8 cellular contexts compared by ENCODE assay signal in genomic region chrX:41922694-41923171, GRCh38. TPM values are rescaled to one million over a fixed set of nuclear protein-coding genes. Genes with fewer than 3 reads are reported as not detected.
A peak's percentile ranks its signal among the peaks of the same experiment; 100 is the strongest.
DNase-seq lines count a peak whose midpoint lies in the region; ATAC-seq and TF ChIP-seq lines count a peak whose summit lies in the region.

No MANE protein-coding gene starts in this region.

- H3K27ac Mint-ChIP-seq in Calu3 (ENCODE audit: unreplicated experiment), result peak overlapping the region; percentile 81

- no peaks in the 10 kb centered on the region for H3K27me3 ChIP-seq in neural cell (ENCODE audit: insufficient read depth, low read depth, low read length)

- H3K9me2 ChIP-seq in neural cell (ENCODE audit: insufficient read depth, low read length), result no peaks in the 10 kb centered on the region

- H3K27me3 Mint-ChIP-seq in Calu3 (ENCODE audit: unreplicated experiment), result no peaks in the 10 kb centered on the region

- peak overlapping the region; percentile 74 to 84 for H3K4me3 ChIP-seq in foreskin fibroblast (ENCODE audit: low read depth in 1 of 2, low read length in 2 of 2)
- peak overlapping the region; percentile 82 for H3K4me3 ChIP-seq in neural cell (ENCODE audit: low read length)

- no TSS peak for BruUV-seq in Calu3 (replicated peaks; lab: Mats Ljungman, UMichigan)

- DNase-seq in Calu3 (peak; percentile 40), NCI-H1092 treated with DMSO at 0.1 percent for 48 hours (lab: John Stamatoyannopoulos, UW) (peak; percentile 43), foreskin fibroblast (peak in 1 of 2 donors; percentile 47), GF-D8 (lab: John Stamatoyannopoulos, UW) (no peak), cortex of kidney (lab: John Stamatoyannopoulos, UW) (no peak)
- peak; percentile 34 to 35 for DNase-seq in activated T-cell treated with anti-CD3 and anti-CD28 coated beads, Interleukin-2, amount 50 U/mL, for 48 hours

- H2AFZ ChIP-seq in neural cell (ENCODE audit: low read depth, low read length), result peak overlapping the region; percentile 2

- CTCF ChIA-PET in Calu3 (lab: Charles Lee), result no interaction called here

- H3K9ac ChIP-seq in neural cell (ENCODE audit: low read length), result peak overlapping the region; percentile 85

- H3K36me3 Mint-ChIP-seq in Calu3 (ENCODE audit: insufficient read depth, unreplicated experiment), result peaks cover 29% of the 10 kb centered on the region

- H3K4me2 ChIP-seq in neural cell (ENCODE audit: low read length), result no peak overlapping the region

- ATAC-seq in GM21717 (IDR thresholded peaks at IDR 0.05; ENCODE audit: unreplicated experiment), result peak; percentile 19

- no peaks in the 10 kb centered on the region for H3F3A ChIP-seq in neural cell (ENCODE audit: insufficient read depth, low read length, poor library complexity, severe bottlenecking)

- no peak for TF ChIP-seq RAD21 in neural cell (conservative IDR thresholded peaks at IDR 0.05)

- peaks cover 4% of the 10 kb centered on the region for H3K4me1 Mint-ChIP-seq in Calu3 (ENCODE audit: low read depth, unreplicated experiment)

- H3K9me3 Mint-ChIP-seq in Calu3 (ENCODE audit: low read depth, unreplicated experiment), result no peaks in the 10 kb centered on the region

- H3K9me3 ChIP-seq in neural cell (ENCODE audit: low read length), result no peaks in the 10 kb centered on the region

- intact Hi-C loops in Calu3 (cut with micrococcal nuclease; ENCODE audit: unreplicated experiment), result loop anchor here (1.0 kb wide), 1 partner anchor 368 kb away; no protein-coding TSS in a partner anchor

- no peak for TF ChIP-seq CTCF in Calu3 (IDR thresholded peaks at IDR 0.05; ENCODE audit: unreplicated experiment)
- no peak for TF ChIP-seq CTCF in foreskin fibroblast (IDR thresholded peaks at IDR 0.05; ENCODE audit: low read depth, low read length)
- no peak for TF ChIP-seq CTCF in neural cell (IDR thresholded peaks at IDR 0.05; ENCODE audit: poor library complexity, severe bottlenecking)

- peak overlapping the region; percentile 90 for H3K27ac ChIP-seq in neural cell (ENCODE audit: low read length)

- no peak for TF ChIP-seq EP300 in neural cell (conservative IDR thresholded peaks at IDR 0.05; ENCODE audit: poor library complexity, severe bottlenecking)

- H4K20me1 ChIP-seq in neural cell (ENCODE audit: insufficient read depth), result no peaks in the 10 kb centered on the region

- H3K36me3 ChIP-seq in neural cell (ENCODE audit: insufficient read depth, low read length), result no peaks in the 10 kb centered on the region

- H3K79me2 ChIP-seq in neural cell (replicated peaks; ENCODE audit: insufficient read depth, low read length), result peaks cover 47% of the 10 kb centered on the region

- H3K4me3 Mint-ChIP-seq in Calu3 (ENCODE audit: low read depth, unreplicated experiment), result peak overlapping the region; percentile 91

TF ChIP-seq in neural cell, 6 proteins besides CTCF, POLR2A, EP300 and RAD21:
- peak; percentile 6 for TF ChIP-seq POLR2AphosphoS5 (IDR thresholded peaks at IDR 0.05)
- TF ChIP-seq TAF1 (IDR thresholded peaks at IDR 0.05; ENCODE audit: low read depth), result peak; percentile 24
- no peak for TF ChIP-seq EZH2 (IDR thresholded peaks at IDR 0.05; ENCODE audit: borderline replicate concordance, insufficient read depth, low read length, poor library complexity, severe bottlenecking)
- TF ChIP-seq SMC3 (conservative IDR thresholded peaks at IDR 0.05; ENCODE audit: poor library complexity), result no peak
- no peak for TF ChIP-seq REST (IDR thresholded peaks at IDR 0.05; ENCODE audit: borderline replicate concordance)
- no peak for TF ChIP-seq MXI1 (conservative IDR thresholded peaks at IDR 0.05; ENCODE audit: poor library complexity, severe bottlenecking)

RNA-seq across cellular contexts. Expression of gene CASK, which starts 0.6 kb away (rescaled TPM):
- total RNA-seq in Calu3 (2022), result 138 and 157 TPM in 2 replicates
- 49.0 and 58.3 TPM in 2 replicates for polyA plus RNA-seq in neural cell
- 222 and 249 TPM in 2 replicates for polyA minus RNA-seq in neural cell

Comparison
In these comparisons a context has a peak if more than half of its experiments do, and no peak if none do; other contexts are left out.
1. DNase-seq: peak in Calu3 (single experiment), NCI-H1092 treated with DMSO at 0.1 percent for 48 hours (single experiment) and activated T-cell treated with anti-CD3 and anti-CD28 coated beads, Interleukin-2, amount 50 U/mL, for 48 hours (2 of 2); none in GF-D8 (single experiment) and cortex of kidney (single experiment).